32 cellular contexts compared by ENCODE assay signal in genomic region chr14:100803694-100804075, GRCh38. TPM values are rescaled to one million over a fixed set of nuclear protein-coding genes. Genes with fewer than 3 reads are reported as not detected.
"Had no signal": no experiment of that assay in that cellular context is flagged by ENCODE, and none has a peak within 500 bp of the region (broad histone marks: within the 10 kb centered on the region; RNA-seq: fewer than 3 reads in every experiment).

No MANE protein-coding gene starts in this region.

- ATAC-seq: activated CD8-positive, alpha-beta memory T cell treated with anti-CD3 and anti-CD28 coated beads, Interleukin-2, amount 10 ng/mL, durations not matched to agents 7 days and 5 days; activated naive CD8-positive, alpha-beta T cell treated with anti-CD3 and anti-CD28 coated beads, Interleukin-2, amount 50 U/mL, for 24 hours; SK-N-SH treated with all-trans-retinoic acid at 6 μM for 48 hours; T-cell; T-helper 17 cell had no signal

- H3K27ac ChIP-seq: WERI-Rb-1 had no signal

- H3K36me3 ChIP-seq: WERI-Rb-1 had no signal

- DNase-seq: activated CD4-positive, alpha-beta memory T cell treated with anti-CD3 and anti-CD28 coated beads, Interleukin-2, amount 10 ng/mL, durations not matched to agents 7 days and 5 days; activated CD4-positive, alpha-beta T cell treated with anti-CD3 and anti-CD28 coated beads for 1 hour; activated CD4-positive, alpha-beta T cell treated with anti-CD3 and anti-CD28 coated beads for 48 hours; activated CD4-positive, CD25-positive, alpha-beta regulatory T cell; activated CD8-positive, alpha-beta memory T cell treated with anti-CD3 and anti-CD28 coated beads for 24 hours; activated CD8-positive, alpha-beta memory T cell treated with anti-CD3 and anti-CD28 coated beads, Interleukin-2, amount 10 ng/mL, durations not matched to agents 7 days and 5 days; activated CD8-positive, alpha-beta memory T cell treated with anti-CD3 and anti-CD28 coated beads, Interleukin-2, amount 50 U/mL, for 48 hours; activated effector memory CD4-positive, alpha-beta T cell treated with Interleukin-2 at 50 U/mL for 16 hours; activated naive CD4-positive, alpha-beta T cell treated with anti-CD3 and anti-CD28 coated beads, Interleukin-2, amount 10 ng/mL, durations not matched to agents 7 days and 5 days; activated naive CD8-positive, alpha-beta T cell treated with anti-CD3 and anti-CD28 coated beads, Interleukin-2, amount 50 U/mL, for 24 hours; activated T-cell treated with anti-CD3 and anti-CD28 coated beads, Interleukin-2, amount 50 U/mL, for 48 hours; anterior cingulate cortex; Karpas-422; KBM-7; NCI-H1105; NCI-H1417 treated with DMSO at 0.1 percent for 48 hours; NCI-H187 treated with DMSO at 0.1 percent for 48 hours; NCI-H2081; NCI-H446 treated with DMSO at 0.1 percent for 48 hours; NCI-H524 treated with DMSO at 0.1 percent for 48 hours; NK-92 treated with Interleukin-12 subunit alpha and Interleukin-12 subunit beta, amount 100 ng/mL, for 24 hours; SHP77 treated with DMSO at 0.1 percent for 48 hours; T-helper 17 cell; T-helper 9 cell; WERI-Rb-1 had no signal

- FAIRE-seq: bronchial epithelial cell had no signal

RNA-seq across cellular contexts. Expression of gene MEG3, which starts 22.2 kb away (rescaled TPM):
- total RNA-seq: activated CD4-positive, alpha-beta memory T cell treated with anti-CD3 and anti-CD28 coated beads, Interleukin-2, amount 10 ng/mL, durations not matched to agents 7 days and 5 days; activated CD8-positive, alpha-beta memory T cell treated with anti-CD3 and anti-CD28 coated beads, Interleukin-2, amount 10 ng/mL, durations not matched to agents 7 days and 5 days; MCF 10A; OCI-LY7; SK-MEL-5 had no signal
- polyA plus RNA-seq: IgD-negative memory B cell had no signal
